In genomic region chr3:10518506-10519150, GRCh38 we compare ENCODE assay signal across 12 cellular contexts. TPM values are rescaled to one million over a fixed set of nuclear protein-coding genes. Genes with fewer than 3 reads are reported as not detected.
DNase-seq lines count a peak whose midpoint lies in the region; ATAC-seq and TF ChIP-seq lines count a peak whose summit lies in the region.
"Had no signal": no experiment of that assay in that cellular context is flagged by ENCODE, and none has a peak within 500 bp of the region (broad histone marks: within the 10 kb centered on the region; RNA-seq: fewer than 3 reads in every experiment).

No MANE protein-coding gene starts in this region.

- H3K36me3 ChIP-seq in adrenal gland (replicated peaks in 1 of 2) (no peaks in the 10 kb centered on the region), stomach (no peaks in the 10 kb centered on the region)

- peak overlapping the region in 1 of 5 donors; percentile 44 for H3K27ac ChIP-seq in adrenal gland
- no peak overlapping the region for H3K27ac ChIP-seq in stomach
- H3K27ac ChIP-seq: KMS-11, testis had no signal

- no peak for TF ChIP-seq POLR2A in adrenal gland (IDR thresholded peaks at IDR 0.05)
- TF ChIP-seq POLR2A in stomach (IDR thresholded peaks at IDR 0.05) = no peak

- ATAC-seq in GM18868 (IDR thresholded peaks at IDR 0.05; ENCODE audit: unreplicated experiment) (no peak), HG02973 (IDR thresholded peaks at IDR 0.05; ENCODE audit: unreplicated experiment) (no peak)
- ATAC-seq: activated naive CD4-positive, alpha-beta T cell treated with anti-CD3 and anti-CD28 coated beads, Interleukin-2, amount 50 U/mL, for 72 hours had no signal

- WGBS in adrenal gland, 4 donors = 52 to 65% (median 58%) methylated on average over 8 to 13 of the region's 13 CpGs
- 53 to 61% (median 60%) methylated on average over 13 of the region's 13 CpGs for WGBS in stomach, 5 donors

- TF ChIP-seq EP300 in stomach (IDR thresholded peaks at IDR 0.05) = no peak

- H3K4me3 ChIP-seq in adrenal gland (no peak overlapping the region), stomach (no peak overlapping the region)
- H3K4me3 ChIP-seq: testis had no signal

- no peaks in the 10 kb centered on the region for H3K27me3 ChIP-seq in adrenal gland
- H3K27me3 ChIP-seq in stomach = peaks cover 0 to 7% (median 0%) of the 10 kb centered on the region in 3 donors
- H3K27me3 ChIP-seq: testis had no signal

- DNase-seq in HCEC 1CT (peak; percentile 38), adrenal gland (peak; percentile 22 to 71 (median 67)), islet precursor cell (peak; percentile 78), stomach (peak; percentile 16), SW 1271 (lab: John Stamatoyannopoulos, UW) (no peak)
- DNase-seq: DMS79; stimulated activated CD4-positive, alpha-beta T cell treated with anti-CD3 and anti-CD28 coated beads, Interleukin-4, amount 100 ng/mL, for 1 hour had no signal

- intact Hi-C loops in adrenal gland (cut with DNase I) (no loop called here), stomach (cut with DNase I; ENCODE audit: low total_unique reads) (no loop called here)

- no peaks in the 10 kb centered on the region for H3K9me3 ChIP-seq in adrenal gland (replicated peaks in 1 of 3)
- H3K9me3 ChIP-seq in stomach = no peaks in the 10 kb centered on the region
- H3K9me3 ChIP-seq: testis had no signal

- H3K4me1 ChIP-seq in adrenal gland (replicated peaks in 1 of 2) (no peaks in the 10 kb centered on the region), stomach (no peaks in the 10 kb centered on the region)
- H3K4me1 ChIP-seq: testis had no signal

- TF ChIP-seq CTCF in adrenal gland (IDR thresholded peaks at IDR 0.05) (no peak), stomach (IDR thresholded peaks at IDR 0.05) (no peak)

RNA-seq across cellular contexts. Expression of gene ATP2B2, which starts 13.2 kb away (rescaled TPM):
- total RNA-seq in adrenal gland (1 to 10 TPM in 6 of 8 donors, under 1 TPM in 2; 0.58 to 3.0 (median 1.6) TPM), stomach (under 1 TPM in 1 of 5 donors, not detected in 4; 0.37 TPM)
- polyA plus RNA-seq in adrenal gland (1 to 10 TPM in 2 of 3 donors, under 1 TPM in 1; 0.37 to 1.6 (median 1.0) TPM), stomach (under 1 TPM in 1 of 3 donors, not detected in 2; 0.03 TPM)
- total RNA-seq: activated naive CD4-positive, alpha-beta T cell treated with anti-CD3 and anti-CD28 coated beads, Interleukin-2, amount 50 U/mL, for 72 hours had no signal

Comparison
In these comparisons a context has a peak if more than half of its experiments do, and no peak if none do; other contexts are left out.
1. DNase-seq: peak in HCEC 1CT (single experiment), adrenal gland (7 of 7), islet precursor cell (single experiment) and stomach (single experiment); none in SW 1271 (0 of 2).